In the genomic region with DNA sequence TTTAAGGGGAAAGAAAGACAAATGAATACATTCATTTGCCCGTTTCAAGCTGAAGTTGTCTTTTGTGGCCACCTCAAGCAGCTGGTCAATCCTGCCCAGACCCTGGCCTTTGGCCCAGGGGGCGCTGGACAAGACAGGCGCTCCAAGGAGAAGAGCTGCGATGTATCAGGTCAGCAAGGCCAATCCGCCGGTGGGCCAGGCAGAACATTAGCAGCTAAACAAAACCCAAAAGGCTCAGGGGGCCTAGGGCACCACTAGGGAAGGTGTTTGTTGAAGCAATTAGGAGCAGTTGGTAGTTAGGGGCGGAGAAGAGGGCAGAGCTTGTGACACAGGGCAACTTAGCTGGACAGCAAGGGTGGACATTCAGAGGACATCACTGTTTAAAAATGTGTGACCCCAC, we compare ENCODE assay signal across 1 cellular context.
TF ChIP-seq lines count a peak whose summit lies in the region.

No MANE protein-coding gene starts in this region.

TF ChIP-seq in GM23338, 12 proteins besides CTCF, POLR2A, EP300 and RAD21 (continued from another document):
- TF ChIP-seq, protein P1, sequence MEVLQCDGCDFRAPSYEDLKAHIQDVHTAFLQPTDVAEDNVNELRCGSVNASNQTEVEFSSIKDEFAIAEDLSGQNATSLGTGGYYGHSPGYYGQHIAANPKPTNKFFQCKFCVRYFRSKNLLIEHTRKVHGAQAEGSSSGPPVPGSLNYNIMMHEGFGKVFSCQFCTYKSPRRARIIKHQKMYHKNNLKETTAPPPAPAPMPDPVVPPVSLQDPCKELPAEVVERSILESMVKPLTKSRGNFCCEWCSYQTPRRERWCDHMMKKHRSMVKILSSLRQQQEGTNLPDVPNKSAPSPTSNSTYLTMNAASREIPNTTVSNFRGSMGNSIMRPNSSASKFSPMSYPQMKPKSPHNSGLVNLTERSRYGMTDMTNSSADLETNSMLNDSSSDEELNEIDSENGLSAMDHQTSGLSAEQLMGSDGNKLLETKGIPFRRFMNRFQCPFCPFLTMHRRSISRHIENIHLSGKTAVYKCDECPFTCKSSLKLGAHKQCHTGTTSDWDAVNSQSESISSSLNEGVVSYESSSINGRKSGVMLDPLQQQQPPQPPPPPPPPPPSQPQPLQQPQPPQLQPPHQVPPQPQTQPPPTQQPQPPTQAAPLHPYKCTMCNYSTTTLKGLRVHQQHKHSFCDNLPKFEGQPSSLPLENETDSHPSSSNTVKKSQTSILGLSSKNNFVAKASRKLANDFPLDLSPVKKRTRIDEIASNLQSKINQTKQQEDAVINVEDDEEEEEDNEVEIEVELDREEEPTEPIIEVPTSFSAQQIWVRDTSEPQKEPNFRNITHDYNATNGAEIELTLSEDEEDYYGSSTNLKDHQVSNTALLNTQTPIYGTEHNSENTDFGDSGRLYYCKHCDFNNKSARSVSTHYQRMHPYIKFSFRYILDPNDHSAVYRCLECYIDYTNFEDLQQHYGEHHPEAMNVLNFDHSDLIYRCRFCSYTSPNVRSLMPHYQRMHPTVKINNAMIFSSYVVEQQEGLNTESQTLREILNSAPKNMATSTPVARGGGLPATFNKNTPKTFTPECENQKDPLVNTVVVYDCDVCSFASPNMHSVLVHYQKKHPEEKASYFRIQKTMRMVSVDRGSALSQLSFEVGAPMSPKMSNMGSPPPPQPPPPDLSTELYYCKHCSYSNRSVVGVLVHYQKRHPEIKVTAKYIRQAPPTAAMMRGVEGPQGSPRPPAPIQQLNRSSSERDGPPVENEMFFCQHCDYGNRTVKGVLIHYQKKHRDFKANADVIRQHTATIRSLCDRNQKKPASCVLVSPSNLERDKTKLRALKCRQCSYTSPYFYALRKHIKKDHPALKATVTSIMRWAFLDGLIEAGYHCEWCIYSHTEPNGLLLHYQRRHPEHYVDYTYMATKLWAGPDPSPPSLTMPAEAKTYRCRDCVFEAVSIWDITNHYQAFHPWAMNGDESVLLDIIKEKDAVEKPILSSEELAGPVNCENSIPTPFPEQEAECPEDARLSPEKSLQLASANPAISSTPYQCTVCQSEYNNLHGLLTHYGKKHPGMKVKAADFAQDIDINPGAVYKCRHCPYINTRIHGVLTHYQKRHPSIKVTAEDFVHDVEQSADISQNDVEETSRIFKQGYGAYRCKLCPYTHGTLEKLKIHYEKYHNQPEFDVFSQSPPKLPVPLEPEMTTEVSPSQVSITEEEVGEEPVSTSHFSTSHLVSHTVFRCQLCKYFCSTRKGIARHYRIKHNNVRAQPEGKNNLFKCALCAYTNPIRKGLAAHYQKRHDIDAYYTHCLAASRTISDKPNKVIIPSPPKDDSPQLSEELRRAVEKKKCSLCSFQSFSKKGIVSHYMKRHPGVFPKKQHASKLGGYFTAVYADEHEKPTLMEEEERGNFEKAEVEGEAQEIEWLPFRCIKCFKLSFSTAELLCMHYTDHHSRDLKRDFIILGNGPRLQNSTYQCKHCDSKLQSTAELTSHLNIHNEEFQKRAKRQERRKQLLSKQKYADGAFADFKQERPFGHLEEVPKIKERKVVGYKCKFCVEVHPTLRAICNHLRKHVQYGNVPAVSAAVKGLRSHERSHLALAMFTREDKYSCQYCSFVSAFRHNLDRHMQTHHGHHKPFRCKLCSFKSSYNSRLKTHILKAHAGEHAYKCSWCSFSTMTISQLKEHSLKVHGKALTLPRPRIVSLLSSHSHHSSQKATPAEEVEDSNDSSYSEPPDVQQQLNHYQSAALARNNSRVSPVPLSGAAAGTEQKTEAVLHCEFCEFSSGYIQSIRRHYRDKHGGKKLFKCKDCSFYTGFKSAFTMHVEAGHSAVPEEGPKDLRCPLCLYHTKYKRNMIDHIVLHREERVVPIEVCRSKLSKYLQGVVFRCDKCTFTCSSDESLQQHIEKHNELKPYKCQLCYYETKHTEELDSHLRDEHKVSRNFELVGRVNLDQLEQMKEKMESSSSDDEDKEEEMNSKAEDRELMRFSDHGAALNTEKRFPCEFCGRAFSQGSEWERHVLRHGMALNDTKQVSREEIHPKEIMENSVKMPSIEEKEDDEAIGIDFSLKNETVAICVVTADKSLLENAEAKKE (CRISPR knock-in tag; IDR thresholded peaks at IDR 0.05) = no peak
- TF ChIP-seq POLR2AphosphoS5 (IDR thresholded peaks at IDR 0.05; ENCODE audit: low read depth) (no peak), EZH2 (IDR thresholded peaks at IDR 0.05; ENCODE audit: low read depth, unreplicated experiment) (no peak), STAT1 (IDR thresholded peaks at IDR 0.05; ENCODE audit: unreplicated experiment) (no peak), CREB1 (CRISPR knock-in tag; IDR thresholded peaks at IDR 0.05; ENCODE audit: low read depth) (no peak)
- TF ChIP-seq, protein P2, sequence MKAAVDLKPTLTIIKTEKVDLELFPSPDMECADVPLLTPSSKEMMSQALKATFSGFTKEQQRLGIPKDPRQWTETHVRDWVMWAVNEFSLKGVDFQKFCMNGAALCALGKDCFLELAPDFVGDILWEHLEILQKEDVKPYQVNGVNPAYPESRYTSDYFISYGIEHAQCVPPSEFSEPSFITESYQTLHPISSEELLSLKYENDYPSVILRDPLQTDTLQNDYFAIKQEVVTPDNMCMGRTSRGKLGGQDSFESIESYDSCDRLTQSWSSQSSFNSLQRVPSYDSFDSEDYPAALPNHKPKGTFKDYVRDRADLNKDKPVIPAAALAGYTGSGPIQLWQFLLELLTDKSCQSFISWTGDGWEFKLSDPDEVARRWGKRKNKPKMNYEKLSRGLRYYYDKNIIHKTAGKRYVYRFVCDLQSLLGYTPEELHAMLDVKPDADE (IDR thresholded peaks at IDR 0.05) = no peak
